ENCODE assay signal across 28 cellular contexts in genomic region chr16:23039118-23039517, GRCh38.
"Had no signal": no experiment of that assay in that cellular context is flagged by ENCODE, and none has a peak within 500 bp of the region (broad histone marks: within the 10 kb centered on the region; RNA-seq: fewer than 3 reads in every experiment).

No MANE protein-coding gene starts in this region.

- H3K36me3 ChIP-seq: colonic mucosa, esophagus muscularis mucosa, esophagus squamous epithelium, gastrocnemius medialis, gastroesophageal sphincter, heart left ventricle, heart right ventricle had no signal

- H3K9me3 ChIP-seq: colonic mucosa, esophagus squamous epithelium, gastrocnemius medialis had no signal

- FAIRE-seq: colon, endometrium, endothelial cell of umbilical vein, frontal cortex had no signal

- H3K4me1 ChIP-seq: colonic mucosa, esophagus muscularis mucosa, esophagus squamous epithelium, foreskin keratinocyte, gastrocnemius medialis, gastroesophageal sphincter, heart left ventricle, heart right ventricle had no signal

- H3K4me3 ChIP-seq: colonic mucosa, coronary artery, dorsolateral prefrontal cortex, esophagus muscularis mucosa, esophagus squamous epithelium, gastrocnemius medialis, gastroesophageal sphincter, heart left ventricle, heart right ventricle had no signal

- DNase-seq: colonic mucosa; cortex of kidney; dermis blood vessel endothelial cell; dorsolateral prefrontal cortex; effector CD4-positive, alpha-beta T cell; effector CD8-positive, alpha-beta T cell; effector memory CD4-positive, alpha-beta T cell; effector memory CD8-positive, alpha-beta T cell; endodermal cell; erythroblast; esophagus squamous epithelium; foreskin fibroblast; foreskin keratinocyte; foreskin melanocyte; gastrocnemius medialis; glutamatergic neuron; head of caudate nucleus; heart left ventricle; heart right ventricle had no signal

- H3K27me3 ChIP-seq: colonic mucosa, dorsolateral prefrontal cortex, esophagus muscularis mucosa, esophagus squamous epithelium, gastrocnemius medialis, gastroesophageal sphincter, heart left ventricle had no signal

- ATAC-seq: effector memory CD8-positive, alpha-beta T cell; esophagus mucosa; foreskin keratinocyte; gastrocnemius medialis; gastroesophageal sphincter; heart left ventricle; heart right ventricle had no signal

- H3K27ac ChIP-seq: colonic mucosa, coronary artery, dorsolateral prefrontal cortex, epithelial cell of prostate, esophagus muscularis mucosa, esophagus squamous epithelium, foreskin keratinocyte, gastrocnemius medialis, gastroesophageal sphincter, heart left ventricle, heart right ventricle had no signal
